ENCODE assay signal across 8 cellular contexts in the genomic region with DNA sequence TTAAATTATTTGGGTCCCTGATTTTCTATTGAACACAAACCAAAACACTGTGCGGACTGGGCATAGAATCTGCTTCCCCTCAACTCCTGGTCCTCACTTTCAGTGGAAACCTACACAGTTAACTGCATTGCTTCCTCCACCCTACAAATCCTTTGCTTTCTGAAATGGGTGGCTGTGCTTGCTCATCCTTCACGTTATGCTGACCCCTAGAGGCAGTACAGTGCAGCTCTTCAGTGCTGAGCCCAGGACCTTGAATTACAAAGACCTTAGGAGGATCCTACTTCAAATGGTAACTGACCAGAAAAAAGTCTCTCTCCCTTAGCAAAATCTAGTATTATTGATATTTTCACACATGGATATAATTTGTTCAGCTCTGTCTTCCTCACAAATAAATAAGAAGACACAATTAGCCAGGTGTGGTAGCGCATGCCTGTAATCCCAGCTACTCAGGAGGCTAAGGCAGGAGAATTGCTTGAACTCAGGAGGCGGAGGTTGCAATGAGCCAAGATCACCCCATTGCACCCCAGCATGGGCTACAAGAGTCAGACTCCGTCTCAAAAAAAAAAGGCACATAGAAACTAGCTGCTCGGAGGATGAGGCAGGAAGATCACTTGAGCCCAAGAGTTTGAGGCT.
DNase-seq lines count a peak whose midpoint lies in the region; ATAC-seq and TF ChIP-seq lines count a peak whose summit lies in the region.

No MANE protein-coding gene starts in this region.

- no peak overlapping the region for H2BK120ac ChIP-seq in neuronal stem cell (ENCODE audit: low read depth, low read length)

- no CpG with 5 or more reads among the region's 6 CpGs for WGBS in neuronal stem cell (ENCODE audit: extremely low coverage in 2 of 2, insufficient read length in 2 of 2, insufficient replicate concordance in 1 of 2), 2 donors

- no peak overlapping the region for H2BK15ac ChIP-seq in neuronal stem cell (ENCODE audit: low read length)

- no peak overlapping the region for H3K4ac ChIP-seq in neuronal stem cell (ENCODE audit: low read length)

- no peak overlapping the region for H4K91ac ChIP-seq in neuronal stem cell (ENCODE audit: low read depth, low read length, poor library complexity)

- ATAC-seq in GM18520 (IDR thresholded peaks at IDR 0.05; ENCODE audit: unreplicated experiment) (peak; percentile 48), HG03039 (IDR thresholded peaks at IDR 0.05; ENCODE audit: unreplicated experiment) (peak; percentile 74), GM19023 (IDR thresholded peaks at IDR 0.05; ENCODE audit: unreplicated experiment) (no peak)

- H3K4me1 ChIP-seq in BE2C, result no peaks in the 10 kb centered on the region
- H3K4me1 ChIP-seq in neuronal stem cell (ENCODE audit: control insufficient read depth in 2 of 2, insufficient read depth in 1 of 2, low read depth in 1 of 2, low read length in 2 of 2), result no peaks in the 10 kb centered on the region

- no peaks in the 10 kb centered on the region for H3K79me1 ChIP-seq in neuronal stem cell (ENCODE audit: low read depth, low read length)

- no peak overlapping the region for H3K23ac ChIP-seq in neuronal stem cell (ENCODE audit: low read depth, low read length, poor library complexity)

- no peak overlapping the region for H3K14ac ChIP-seq in neuronal stem cell (ENCODE audit: low read length)

- H3K18ac ChIP-seq in neuronal stem cell (ENCODE audit: low read length), result no peak overlapping the region

- no peak overlapping the region for H3K4me2 ChIP-seq in neuronal stem cell (ENCODE audit: insufficient read depth, low read length, poor library complexity, severe bottlenecking)

- no peak overlapping the region for H3K9ac ChIP-seq in neuronal stem cell (ENCODE audit: low read depth, low read length, poor library complexity)

- H2AK5ac ChIP-seq in neuronal stem cell (ENCODE audit: low read depth, low read length), result no peak overlapping the region

- H3K27ac ChIP-seq in WERI-Rb-1, result no peak overlapping the region
- no peak overlapping the region for H3K27ac ChIP-seq in neuronal stem cell (replicated peaks; ENCODE audit: low read length)

- H2AFZ ChIP-seq in neuronal stem cell (ENCODE audit: low read length), result no peak overlapping the region

- H3K27me3 ChIP-seq in BE2C, result no peaks in the 10 kb centered on the region
- H3K27me3 ChIP-seq in WERI-Rb-1 (ENCODE audit: insufficient read depth, low read depth, severe bottlenecking), result no peaks in the 10 kb centered on the region
- no peaks in the 10 kb centered on the region for H3K27me3 ChIP-seq in neuronal stem cell (ENCODE audit: control insufficient read depth in 3 of 3, insufficient read depth in 3 of 3, low read depth in 1 of 3, low read length in 3 of 3)

- no peaks in the 10 kb centered on the region for H3K36me3 ChIP-seq in BE2C
- no peaks in the 10 kb centered on the region for H3K36me3 ChIP-seq in WERI-Rb-1
- H3K36me3 ChIP-seq in neuronal stem cell (replicated peaks in 1 of 2; ENCODE audit: control insufficient read depth in 2 of 2, insufficient read depth in 2 of 2, low read length in 2 of 2), result no peaks in the 10 kb centered on the region

- no peak overlapping the region for H2BK12ac ChIP-seq in neuronal stem cell (ENCODE audit: low read length)

- no peak overlapping the region for H2BK5ac ChIP-seq in neuronal stem cell (ENCODE audit: low read length)

- H4K8ac ChIP-seq in neuronal stem cell (ENCODE audit: low read depth, low read length), result no peak overlapping the region

- TF ChIP-seq CTCF in BE2C (IDR thresholded peaks at IDR 0.05; ENCODE audit: low read depth, low read length) (peak; percentile 67), WERI-Rb-1 (IDR thresholded peaks at IDR 0.05; ENCODE audit: low read depth, low read length) (peak; percentile 83), fibroblast of the aortic adventitia (IDR thresholded peaks at IDR 0.05; ENCODE audit: insufficient read depth, low read length) (peak; percentile 98)

- H3K4me3 ChIP-seq in BE2C (ENCODE audit: low read depth, low read length), result no peak overlapping the region
- H3K4me3 ChIP-seq in WERI-Rb-1 (ENCODE audit: low read depth, low read length), result no peak overlapping the region
- H3K4me3 ChIP-seq in fibroblast of the aortic adventitia (ENCODE audit: low read depth, low read length), result no peak overlapping the region
- H3K4me3 ChIP-seq in neuronal stem cell (ENCODE audit: low read length in 2 of 2), result no peak overlapping the region

- peak; percentile 27 for DNase-seq in BE2C
- DNase-seq in NCI-H2171 treated with DMSO at 0.1 percent for 48 hours (lab: John Stamatoyannopoulos, UW), result peak; percentile 65
- DNase-seq in WERI-Rb-1, result peak; percentile 55
- peak; percentile 75 for DNase-seq in fibroblast of the aortic adventitia (ENCODE audit: low read depth)
- DNase-seq in neuronal stem cell (ENCODE audit: low spot score), result peak; percentile 46

- H3K9me3 ChIP-seq in BE2C (no peaks in the 10 kb centered on the region), WERI-Rb-1 (ENCODE audit: severe bottlenecking) (no peaks in the 10 kb centered on the region), neuronal stem cell (replicated peaks in 1 of 2; ENCODE audit: control insufficient read depth in 2 of 2, insufficient read depth in 1 of 2, low read depth in 1 of 2, low read length in 2 of 2) (no peaks in the 10 kb centered on the region)
